1 cellular context compared by ENCODE assay signal in the genomic region with DNA sequence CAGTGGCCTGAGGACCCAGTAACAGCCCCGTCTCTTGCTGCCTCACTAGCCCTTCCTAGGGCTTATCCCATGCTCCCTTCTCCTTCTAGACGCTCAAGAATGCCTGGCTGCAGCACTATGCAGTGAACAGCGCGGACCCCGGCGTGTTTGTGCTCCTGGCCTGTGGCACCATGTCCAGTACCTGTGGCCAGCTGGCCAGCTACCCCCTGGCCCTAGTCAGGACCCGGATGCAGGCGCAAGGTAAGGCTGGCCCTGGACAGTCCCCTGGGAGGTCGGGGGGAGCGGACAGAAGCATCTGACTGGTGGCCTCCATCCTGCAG.
TF ChIP-seq lines count a peak whose summit lies in the region.

No MANE protein-coding gene starts in this region.

TF ChIP-seq in WTC11, 78 proteins besides CTCF, POLR2A, EP300 and RAD21 (continued from another document):
- TF ChIP-seq, protein P1, sequence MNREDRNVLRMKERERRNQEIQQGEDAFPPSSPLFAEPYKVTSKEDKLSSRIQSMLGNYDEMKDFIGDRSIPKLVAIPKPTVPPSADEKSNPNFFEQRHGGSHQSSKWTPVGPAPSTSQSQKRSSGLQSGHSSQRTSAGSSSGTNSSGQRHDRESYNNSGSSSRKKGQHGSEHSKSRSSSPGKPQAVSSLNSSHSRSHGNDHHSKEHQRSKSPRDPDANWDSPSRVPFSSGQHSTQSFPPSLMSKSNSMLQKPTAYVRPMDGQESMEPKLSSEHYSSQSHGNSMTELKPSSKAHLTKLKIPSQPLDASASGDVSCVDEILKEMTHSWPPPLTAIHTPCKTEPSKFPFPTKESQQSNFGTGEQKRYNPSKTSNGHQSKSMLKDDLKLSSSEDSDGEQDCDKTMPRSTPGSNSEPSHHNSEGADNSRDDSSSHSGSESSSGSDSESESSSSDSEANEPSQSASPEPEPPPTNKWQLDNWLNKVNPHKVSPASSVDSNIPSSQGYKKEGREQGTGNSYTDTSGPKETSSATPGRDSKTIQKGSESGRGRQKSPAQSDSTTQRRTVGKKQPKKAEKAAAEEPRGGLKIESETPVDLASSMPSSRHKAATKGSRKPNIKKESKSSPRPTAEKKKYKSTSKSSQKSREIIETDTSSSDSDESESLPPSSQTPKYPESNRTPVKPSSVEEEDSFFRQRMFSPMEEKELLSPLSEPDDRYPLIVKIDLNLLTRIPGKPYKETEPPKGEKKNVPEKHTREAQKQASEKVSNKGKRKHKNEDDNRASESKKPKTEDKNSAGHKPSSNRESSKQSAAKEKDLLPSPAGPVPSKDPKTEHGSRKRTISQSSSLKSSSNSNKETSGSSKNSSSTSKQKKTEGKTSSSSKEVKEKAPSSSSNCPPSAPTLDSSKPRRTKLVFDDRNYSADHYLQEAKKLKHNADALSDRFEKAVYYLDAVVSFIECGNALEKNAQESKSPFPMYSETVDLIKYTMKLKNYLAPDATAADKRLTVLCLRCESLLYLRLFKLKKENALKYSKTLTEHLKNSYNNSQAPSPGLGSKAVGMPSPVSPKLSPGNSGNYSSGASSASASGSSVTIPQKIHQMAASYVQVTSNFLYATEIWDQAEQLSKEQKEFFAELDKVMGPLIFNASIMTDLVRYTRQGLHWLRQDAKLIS (CRISPR knock-in tag; IDR thresholded peaks at IDR 0.05; ENCODE audit: borderline replicate concordance): no peak
- TF ChIP-seq, protein P2, sequence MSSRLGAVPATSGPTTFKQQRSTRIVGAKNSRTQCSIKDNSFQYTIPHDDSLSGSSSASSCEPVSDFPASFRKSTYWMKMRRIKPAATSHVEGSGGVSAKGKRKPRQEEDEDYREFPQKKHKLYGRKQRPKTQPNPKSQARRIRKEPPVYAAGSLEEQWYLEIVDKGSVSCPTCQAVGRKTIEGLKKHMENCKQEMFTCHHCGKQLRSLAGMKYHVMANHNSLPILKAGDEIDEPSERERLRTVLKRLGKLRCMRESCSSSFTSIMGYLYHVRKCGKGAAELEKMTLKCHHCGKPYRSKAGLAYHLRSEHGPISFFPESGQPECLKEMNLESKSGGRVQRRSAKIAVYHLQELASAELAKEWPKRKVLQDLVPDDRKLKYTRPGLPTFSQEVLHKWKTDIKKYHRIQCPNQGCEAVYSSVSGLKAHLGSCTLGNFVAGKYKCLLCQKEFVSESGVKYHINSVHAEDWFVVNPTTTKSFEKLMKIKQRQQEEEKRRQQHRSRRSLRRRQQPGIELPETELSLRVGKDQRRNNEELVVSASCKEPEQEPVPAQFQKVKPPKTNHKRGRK (CRISPR knock-in tag; IDR thresholded peaks at IDR 0.05; ENCODE audit: borderline replicate concordance): no peak
- TF ChIP-seq ZNF121 (CRISPR knock-in tag; IDR thresholded peaks at IDR 0.05) (no peak), ZNF138 (CRISPR knock-in tag; conservative IDR thresholded peaks at IDR 0.05) (no peak), NFE2L1 (CRISPR knock-in tag; IDR thresholded peaks at IDR 0.05) (no peak), ZNF671 (CRISPR knock-in tag; IDR thresholded peaks at IDR 0.05) (no peak), OVOL2 (CRISPR knock-in tag; IDR thresholded peaks at IDR 0.05; ENCODE audit: borderline replicate concordance) (no peak), ZNF396 (CRISPR knock-in tag; IDR thresholded peaks at IDR 0.05; ENCODE audit: borderline replicate concordance) (no peak), ETV6 (CRISPR knock-in tag; IDR thresholded peaks at IDR 0.05) (no peak), ZNF317 (CRISPR knock-in tag; IDR thresholded peaks at IDR 0.05; ENCODE audit: borderline replicate concordance, low read depth) (no peak), ESRRA (CRISPR knock-in tag; IDR thresholded peaks at IDR 0.05; ENCODE audit: borderline replicate concordance) (no peak)
- TF ChIP-seq, protein P3, sequence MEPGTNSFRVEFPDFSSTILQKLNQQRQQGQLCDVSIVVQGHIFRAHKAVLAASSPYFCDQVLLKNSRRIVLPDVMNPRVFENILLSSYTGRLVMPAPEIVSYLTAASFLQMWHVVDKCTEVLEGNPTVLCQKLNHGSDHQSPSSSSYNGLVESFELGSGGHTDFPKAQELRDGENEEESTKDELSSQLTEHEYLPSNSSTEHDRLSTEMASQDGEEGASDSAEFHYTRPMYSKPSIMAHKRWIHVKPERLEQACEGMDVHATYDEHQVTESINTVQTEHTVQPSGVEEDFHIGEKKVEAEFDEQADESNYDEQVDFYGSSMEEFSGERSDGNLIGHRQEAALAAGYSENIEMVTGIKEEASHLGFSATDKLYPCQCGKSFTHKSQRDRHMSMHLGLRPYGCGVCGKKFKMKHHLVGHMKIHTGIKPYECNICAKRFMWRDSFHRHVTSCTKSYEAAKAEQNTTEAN (CRISPR knock-in tag; IDR thresholded peaks at IDR 0.05): no peak
- TF ChIP-seq, protein P4, sequence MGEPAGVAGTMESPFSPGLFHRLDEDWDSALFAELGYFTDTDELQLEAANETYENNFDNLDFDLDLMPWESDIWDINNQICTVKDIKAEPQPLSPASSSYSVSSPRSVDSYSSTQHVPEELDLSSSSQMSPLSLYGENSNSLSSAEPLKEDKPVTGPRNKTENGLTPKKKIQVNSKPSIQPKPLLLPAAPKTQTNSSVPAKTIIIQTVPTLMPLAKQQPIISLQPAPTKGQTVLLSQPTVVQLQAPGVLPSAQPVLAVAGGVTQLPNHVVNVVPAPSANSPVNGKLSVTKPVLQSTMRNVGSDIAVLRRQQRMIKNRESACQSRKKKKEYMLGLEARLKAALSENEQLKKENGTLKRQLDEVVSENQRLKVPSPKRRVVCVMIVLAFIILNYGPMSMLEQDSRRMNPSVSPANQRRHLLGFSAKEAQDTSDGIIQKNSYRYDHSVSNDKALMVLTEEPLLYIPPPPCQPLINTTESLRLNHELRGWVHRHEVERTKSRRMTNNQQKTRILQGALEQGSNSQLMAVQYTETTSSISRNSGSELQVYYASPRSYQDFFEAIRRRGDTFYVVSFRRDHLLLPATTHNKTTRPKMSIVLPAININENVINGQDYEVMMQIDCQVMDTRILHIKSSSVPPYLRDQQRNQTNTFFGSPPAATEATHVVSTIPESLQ (CRISPR knock-in tag; IDR thresholded peaks at IDR 0.05): no peak
- TF ChIP-seq, protein P5, sequence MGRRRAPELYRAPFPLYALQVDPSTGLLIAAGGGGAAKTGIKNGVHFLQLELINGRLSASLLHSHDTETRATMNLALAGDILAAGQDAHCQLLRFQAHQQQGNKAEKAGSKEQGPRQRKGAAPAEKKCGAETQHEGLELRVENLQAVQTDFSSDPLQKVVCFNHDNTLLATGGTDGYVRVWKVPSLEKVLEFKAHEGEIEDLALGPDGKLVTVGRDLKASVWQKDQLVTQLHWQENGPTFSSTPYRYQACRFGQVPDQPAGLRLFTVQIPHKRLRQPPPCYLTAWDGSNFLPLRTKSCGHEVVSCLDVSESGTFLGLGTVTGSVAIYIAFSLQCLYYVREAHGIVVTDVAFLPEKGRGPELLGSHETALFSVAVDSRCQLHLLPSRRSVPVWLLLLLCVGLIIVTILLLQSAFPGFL (CRISPR knock-in tag; IDR thresholded peaks at IDR 0.05; ENCODE audit: borderline replicate concordance): no peak
- TF ChIP-seq, protein P6, sequence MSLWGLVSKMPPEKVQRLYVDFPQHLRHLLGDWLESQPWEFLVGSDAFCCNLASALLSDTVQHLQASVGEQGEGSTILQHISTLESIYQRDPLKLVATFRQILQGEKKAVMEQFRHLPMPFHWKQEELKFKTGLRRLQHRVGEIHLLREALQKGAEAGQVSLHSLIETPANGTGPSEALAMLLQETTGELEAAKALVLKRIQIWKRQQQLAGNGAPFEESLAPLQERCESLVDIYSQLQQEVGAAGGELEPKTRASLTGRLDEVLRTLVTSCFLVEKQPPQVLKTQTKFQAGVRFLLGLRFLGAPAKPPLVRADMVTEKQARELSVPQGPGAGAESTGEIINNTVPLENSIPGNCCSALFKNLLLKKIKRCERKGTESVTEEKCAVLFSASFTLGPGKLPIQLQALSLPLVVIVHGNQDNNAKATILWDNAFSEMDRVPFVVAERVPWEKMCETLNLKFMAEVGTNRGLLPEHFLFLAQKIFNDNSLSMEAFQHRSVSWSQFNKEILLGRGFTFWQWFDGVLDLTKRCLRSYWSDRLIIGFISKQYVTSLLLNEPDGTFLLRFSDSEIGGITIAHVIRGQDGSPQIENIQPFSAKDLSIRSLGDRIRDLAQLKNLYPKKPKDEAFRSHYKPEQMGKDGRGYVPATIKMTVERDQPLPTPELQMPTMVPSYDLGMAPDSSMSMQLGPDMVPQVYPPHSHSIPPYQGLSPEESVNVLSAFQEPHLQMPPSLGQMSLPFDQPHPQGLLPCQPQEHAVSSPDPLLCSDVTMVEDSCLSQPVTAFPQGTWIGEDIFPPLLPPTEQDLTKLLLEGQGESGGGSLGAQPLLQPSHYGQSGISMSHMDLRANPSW (CRISPR knock-in tag; conservative IDR thresholded peaks at IDR 0.05; ENCODE audit: low read depth): no peak
- TF ChIP-seq, protein P7, sequence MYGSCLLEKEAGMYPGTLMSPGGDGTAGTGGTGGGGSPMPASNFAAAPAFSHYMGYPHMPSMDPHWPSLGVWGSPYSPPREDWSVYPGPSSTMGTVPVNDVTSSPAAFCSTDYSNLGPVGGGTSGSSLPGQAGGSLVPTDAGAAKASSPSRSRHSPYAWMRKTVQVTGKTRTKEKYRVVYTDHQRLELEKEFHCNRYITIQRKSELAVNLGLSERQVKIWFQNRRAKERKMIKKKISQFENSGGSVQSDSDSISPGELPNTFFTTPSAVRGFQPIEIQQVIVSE (CRISPR knock-in tag; IDR thresholded peaks at IDR 0.05; ENCODE audit: borderline replicate concordance): no peak
- TF ChIP-seq, protein P8, sequence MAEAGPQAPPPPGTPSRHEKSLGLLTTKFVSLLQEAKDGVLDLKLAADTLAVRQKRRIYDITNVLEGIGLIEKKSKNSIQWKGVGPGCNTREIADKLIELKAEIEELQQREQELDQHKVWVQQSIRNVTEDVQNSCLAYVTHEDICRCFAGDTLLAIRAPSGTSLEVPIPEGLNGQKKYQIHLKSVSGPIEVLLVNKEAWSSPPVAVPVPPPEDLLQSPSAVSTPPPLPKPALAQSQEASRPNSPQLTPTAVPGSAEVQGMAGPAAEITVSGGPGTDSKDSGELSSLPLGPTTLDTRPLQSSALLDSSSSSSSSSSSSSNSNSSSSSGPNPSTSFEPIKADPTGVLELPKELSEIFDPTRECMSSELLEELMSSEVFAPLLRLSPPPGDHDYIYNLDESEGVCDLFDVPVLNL (CRISPR knock-in tag; IDR thresholded peaks at IDR 0.05; ENCODE audit: borderline replicate concordance, low read depth): no peak
